ENCODE assay signal across 8 cellular contexts in genomic region chr2:72147303-72147970, GRCh38. TPM values are rescaled to one million over a fixed set of nuclear protein-coding genes. Genes with fewer than 3 reads are reported as not detected.
DNase-seq lines count a peak whose midpoint lies in the region; ATAC-seq and TF ChIP-seq lines count a peak whose summit lies in the region.

Gene CYP26B1, minus strand, starts transcription at chr2:72147862. Its CDS starts 28 bp downstream, at chr2:72147834.

- H3K27ac ChIP-seq in heart left ventricle: no peak within 1 kb of the TSS
- no peak within 1 kb of the TSS for H3K27ac ChIP-seq in prostate gland

- peaks cover 15 to 82% (median 46%) of the 10 kb centered on the region in 9 donors for H3K27me3 ChIP-seq in heart left ventricle
- peaks cover 27% of the 10 kb centered on the region for H3K27me3 ChIP-seq in prostate gland (replicated peaks; ENCODE audit: insufficient read depth)

- TF ChIP-seq CTCF in heart left ventricle (IDR thresholded peaks at IDR 0.05) (no peak), prostate gland (IDR thresholded peaks at IDR 0.05) (no peak)

- TF ChIP-seq POLR2A in heart left ventricle (IDR thresholded peaks at IDR 0.05) (no peak), prostate gland (IDR thresholded peaks at IDR 0.05) (no peak)

- ATAC-seq in heart left ventricle: no peak

- 1 to 2% (median 1%) methylated on average over 24 to 69 of the region's 69 CpGs for WGBS in heart left ventricle, 4 donors
- WGBS in prostate gland: 2% methylated on average over 32 of the region's 69 CpGs

- intact Hi-C loops in heart left ventricle (cut with DNase I) (loop anchor here in 8 of 10 donors (5.0 to 10.0 kb wide), 6 partner anchors 345 to 600 kb away; no protein-coding TSS in a partner anchor), prostate gland (cut with DNase I) (loop anchor here (5.0 kb wide), 1 partner anchor 215 kb away; no protein-coding TSS in a partner anchor)

- peak; percentile 35 for DNase-seq in DMS79 treated with DMSO at 0.1 percent for 48 hours (lab: John Stamatoyannopoulos, UW)
- DNase-seq in DMS79 (lab: John Stamatoyannopoulos, UW): no peak
- peak; percentile 16 for DNase-seq in activated CD8-positive, alpha-beta memory T cell treated with anti-CD3 and anti-CD28 coated beads, Interleukin-2, amount 50 U/mL, for 4 hours
- DNase-seq in heart left ventricle: peak; percentile 17 to 70 (median 35)
- peak; percentile 3 for DNase-seq in prostate gland (ENCODE audit: low spot score)
- no peak for DNase-seq in UCSD-AML1 (lab: John Stamatoyannopoulos, UW; ENCODE audit: unreplicated experiment)
- DNase-seq in SIG-M5 treated with dmso at 0.1 percent for 504 hours (lab: John Stamatoyannopoulos, UW; ENCODE audit: unreplicated experiment): no peak
- DNase-seq in SKM-1 treated with dmso at 0.1 percent for 144 hours (lab: John Stamatoyannopoulos, UW; ENCODE audit: unreplicated experiment): no peak

- H3K4me3 ChIP-seq in heart left ventricle (peak within 1 kb of the TSS; percentile 22 to 65 (median 53)), prostate gland (peak within 1 kb of the TSS; percentile 19 to 37)

- H3K4me1 ChIP-seq in heart left ventricle (peaks cover 7 to 78% (median 67%) of the 10 kb centered on the region in 12 donors), prostate gland (replicated peaks) (peaks cover 27% of the 10 kb centered on the region)

- H3K36me3 ChIP-seq in heart left ventricle (no peaks in the 10 kb centered on the region), prostate gland (no peaks in the 10 kb centered on the region)

- H3K9me3 ChIP-seq in heart left ventricle (no peaks in the 10 kb centered on the region), prostate gland (no peaks in the 10 kb centered on the region)

RNA-seq across cellular contexts. Expression of gene CYP26B1, which starts in this region (rescaled TPM):
- total RNA-seq in heart left ventricle (1 to 10 TPM; 1.1 to 5.9 (median 2.1) TPM), prostate gland (10 to 100 TPM in 1 of 2 donors, under 1 TPM in 1; 0.91 to 68.2 TPM)
- 1 to 10 TPM in 1 of 2 donors, under 1 TPM in 1; 0.76 to 4.2 TPM for polyA plus RNA-seq in heart left ventricle

Comparison
In these comparisons a context has a peak if more than half of its experiments do, and no peak if none do; other contexts are left out.
1. DNase-seq: peak in DMS79 treated with DMSO at 0.1 percent for 48 hours (single experiment), activated CD8-positive, alpha-beta memory T cell treated with anti-CD3 and anti-CD28 coated beads, Interleukin-2, amount 50 U/mL, for 4 hours (single experiment), heart left ventricle (5 of 5) and prostate gland (single experiment); none in DMS79 (single experiment), UCSD-AML1 (single experiment), SIG-M5 treated with dmso at 0.1 percent for 504 hours (single experiment) and SKM-1 treated with dmso at 0.1 percent for 144 hours (single experiment).